In genomic region chr22:19514831-19515565, GRCh38 we compare ENCODE assay signal across 18 cellular contexts. TPM values are rescaled to one million over a fixed set of nuclear protein-coding genes. Genes with fewer than 3 reads are reported as not detected.
A peak's percentile ranks its signal among the peaks of the same experiment; 100 is the strongest.
DNase-seq lines count a peak whose midpoint lies in the region; TF ChIP-seq lines count a peak whose summit lies in the region.
"Had no signal": no experiment of that assay in that cellular context is flagged by ENCODE, and none has a peak within 500 bp of the region (broad histone marks: within the 10 kb centered on the region; RNA-seq: fewer than 3 reads in every experiment).

No MANE protein-coding gene starts in this region.

- no peaks in the 10 kb centered on the region for H3K4me1 Mint-ChIP-seq in endodermal cell

- H3K4me1 ChIP-seq in endodermal cell (ENCODE audit: control insufficient read depth, insufficient read depth, low read length), result no peaks in the 10 kb centered on the region
- H3K4me1 ChIP-seq: SJSA1 had no signal

- no peaks in the 10 kb centered on the region for H3K27me3 ChIP-seq in endodermal cell (ENCODE audit: control insufficient read depth, insufficient read depth, low read length, poor library complexity, severe bottlenecking)
- H3K27me3 ChIP-seq: dorsolateral prefrontal cortex, SJSA1 had no signal

- no peak for TF ChIP-seq CTCF in endodermal cell (conservative IDR thresholded peaks at IDR 0.05)

- H3K27ac Mint-ChIP-seq in endodermal cell, result no peak overlapping the region

- peak overlapping the region; percentile 87 for H3K27ac ChIP-seq in endodermal cell (ENCODE audit: low read depth, low read length)
- H3K27ac ChIP-seq: dorsolateral prefrontal cortex, KMS-11, SJSA1 had no signal

- WGBS in endodermal cell (ENCODE audit: insufficient coverage in 1 of 2, insufficient read length in 1 of 2), 2 experiments, result 93 to 95% methylated on average over 11 to 14 of the region's 14 CpGs

- no peaks in the 10 kb centered on the region for H3K9me3 Mint-ChIP-seq in endodermal cell

- no peaks in the 10 kb centered on the region for H3K9me3 ChIP-seq in endodermal cell (ENCODE audit: control insufficient read depth, low read length)
- H3K9me3 ChIP-seq: SJSA1 had no signal

- H3K36me3 Mint-ChIP-seq in endodermal cell (ENCODE audit: low read depth), result peaks cover 37% of the 10 kb centered on the region

- no peak overlapping the region for H3K4me3 ChIP-seq in endodermal cell (ENCODE audit: low read length)
- H3K4me3 ChIP-seq: dorsolateral prefrontal cortex, SJSA1 had no signal

- H3K36me3 ChIP-seq in endodermal cell (ENCODE audit: control insufficient read depth, insufficient read depth, low read length), result peaks cover 30% of the 10 kb centered on the region

- no peaks in the 10 kb centered on the region for H3K27me3 Mint-ChIP-seq in endodermal cell (ENCODE audit: insufficient read depth)
- H3K27me3 Mint-ChIP-seq: naive thymus-derived CD4-positive, alpha-beta T cell had no signal

- H3K4me3 Mint-ChIP-seq in endodermal cell, result no peak overlapping the region
- H3K4me3 Mint-ChIP-seq: naive thymus-derived CD4-positive, alpha-beta T cell had no signal

- peak; percentile 31 to 82 for DNase-seq in NCI-H2081 (lab: John Stamatoyannopoulos, UW)
- no peak for DNase-seq in NCI-H2081 treated with DMSO at 0.1 percent for 48 hours (lab: John Stamatoyannopoulos, UW)
- peak; percentile 34 for DNase-seq in NCI-H345 treated with DMSO at 0.1 percent for 48 hours (lab: John Stamatoyannopoulos, UW; ENCODE audit: unreplicated experiment)
- peak; percentile 41 for DNase-seq in endodermal cell
- peak; percentile 66 for DNase-seq in retina
- DNase-seq in ureter (ENCODE audit: low spot score), result no peak
- no peak for DNase-seq in SKM-1 treated with dmso at 0.1 percent for 144 hours (lab: John Stamatoyannopoulos, UW; ENCODE audit: unreplicated experiment)
- DNase-seq in T-helper 9 cell, result no peak
- DNase-seq: 8988T; activated CD4-positive, CD25-positive, alpha-beta regulatory T cell; activated T-cell treated with anti-CD3 and anti-CD28 coated beads for 4 hours; amniotic stem cell; dorsolateral prefrontal cortex; naive thymus-derived CD4-positive, alpha-beta T cell; NCI-H526 treated with DMSO at 0.1 percent for 48 hours had no signal

- no peak overlapping the region for H3K9ac ChIP-seq in endodermal cell (ENCODE audit: extremely low read depth, low read length, poor library complexity, severe bottlenecking)
- H3K9ac ChIP-seq: KMS-11 had no signal

RNA-seq across cellular contexts. Expression of gene CLDN5, which starts 9.2 kb away (rescaled TPM):
- under 1 TPM; 0.20 to 0.66 TPM for total RNA-seq in endodermal cell
- polyA plus RNA-seq in endodermal cell (2013, experiment 1 of 2), result 21.6 TPM
- polyA plus RNA-seq in endodermal cell (2013, experiment 2 of 2), result 20.6 TPM
- 38.9 TPM for total RNA-seq in ureter
- total RNA-seq: SJSA1 had no signal
- polyA plus RNA-seq: keratinocyte had no signal

RNA-seq across cellular contexts. Expression of gene CDC45, which starts 35.3 kb away (rescaled TPM):
- total RNA-seq in endodermal cell (10 to 100 TPM; 30.3 to 31.2 TPM), ureter (1.1 TPM)
- polyA plus RNA-seq in endodermal cell (2013, experiment 1 of 2), result 32.6 TPM
- polyA plus RNA-seq in endodermal cell (2013, experiment 2 of 2), result 26.2 TPM

RNA-seq across cellular contexts. Expression of gene UFD1, which starts 36.0 kb away (rescaled TPM):
- total RNA-seq in endodermal cell (10 to 100 TPM; 67.7 to 69.2 TPM), ureter (47.6 TPM)
- 50.1 TPM for polyA plus RNA-seq in endodermal cell (2013, experiment 1 of 2)
- 54.0 TPM for polyA plus RNA-seq in endodermal cell (2013, experiment 2 of 2)

Comparison
In these comparisons a context has a peak if more than half of its experiments do, and no peak if none do; other contexts are left out.
1. DNase-seq: peak in NCI-H2081 (2 of 2), NCI-H345 treated with DMSO at 0.1 percent for 48 hours (single experiment), endodermal cell (single experiment) and retina (single experiment); none in NCI-H2081 treated with DMSO at 0.1 percent for 48 hours (single experiment), ureter (single experiment), SKM-1 treated with dmso at 0.1 percent for 144 hours (single experiment) and T-helper 9 cell (single experiment).
2. RNA of gene CLDN5, which starts 9.2 kb away (total RNA-seq): 38.9 TPM in ureter (single experiment); 0.20 to 0.66 TPM in endodermal cell; every median in the first group is over 10 times any median in the second.
3. RNA of gene CDC45, which starts 35.3 kb away (total RNA-seq): 30.3 to 31.2 TPM in endodermal cell; 1.1 TPM in ureter (single experiment); every median in the first group is over 10 times any median in the second.